11 cellular contexts compared by ENCODE assay signal in the genomic region with DNA sequence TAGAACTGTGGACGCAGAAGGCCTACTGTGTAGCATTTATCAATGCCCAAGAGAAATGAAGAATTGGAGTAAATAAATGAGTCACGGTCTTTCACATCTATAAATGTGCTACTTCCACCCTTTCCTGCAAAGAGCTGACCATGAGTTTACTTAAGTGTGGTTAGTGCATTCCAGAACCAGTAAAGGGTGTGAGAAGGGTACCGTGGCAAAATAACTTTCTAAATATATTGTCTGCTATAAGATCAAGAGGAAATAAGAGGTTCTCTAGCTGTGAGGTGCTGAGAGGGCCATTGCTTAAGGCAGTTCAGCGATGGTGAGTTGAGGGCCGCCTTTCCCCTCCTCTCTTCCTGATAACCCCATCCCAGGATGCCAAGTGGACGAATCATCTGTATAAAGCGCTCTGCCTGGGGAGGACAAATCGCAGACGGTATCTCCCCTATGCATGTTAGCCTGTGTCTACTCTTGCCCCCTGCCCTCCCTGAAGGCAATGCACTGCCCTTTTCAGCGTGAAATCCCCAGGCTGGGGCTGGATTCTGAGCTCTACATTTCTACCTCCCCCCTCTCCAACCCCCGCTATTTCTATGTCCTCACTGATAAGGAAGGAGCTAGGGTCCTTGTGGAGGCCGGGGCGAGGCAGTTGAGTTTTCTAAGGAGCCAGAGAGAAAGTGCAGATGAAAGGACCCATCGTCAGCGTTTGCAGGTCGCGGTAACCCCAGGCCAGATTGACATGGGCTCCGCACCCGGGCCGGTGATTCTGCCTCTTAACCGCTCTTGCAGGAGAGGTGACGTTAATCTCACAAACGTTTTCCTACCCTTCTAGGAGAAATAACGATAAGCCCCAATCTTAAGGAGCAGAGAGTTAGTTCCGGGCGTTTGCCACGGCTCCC. TPM values are rescaled to one million over a fixed set of nuclear protein-coding genes. Genes with fewer than 3 reads are reported as not detected.
DNase-seq lines count a peak whose midpoint lies in the region; ATAC-seq, FAIRE-seq and TF ChIP-seq lines count a peak whose summit lies in the region.
"Had no signal": no experiment of that assay in that cellular context is flagged by ENCODE, and none has a peak within 500 bp of the region (broad histone marks: within the 10 kb centered on the region; RNA-seq: fewer than 3 reads in every experiment).

No MANE protein-coding gene starts in this region.

- FAIRE-seq in endothelial cell of umbilical vein (lab: Jason Lieb, UNC), result no peak
- FAIRE-seq in D721Med (lab: Jason Lieb, UNC), result no peak

- H3K4me3 ChIP-seq in endothelial cell of umbilical vein (replicated peaks in 1 of 3; ENCODE audit: insufficient read depth in 1 of 3, low read depth in 1 of 3, low read length in 3 of 3), result no peak overlapping the region
- peak overlapping the region; percentile 88 for H3K4me3 ChIP-seq in neural progenitor cell

- peaks cover 32% of the 10 kb centered on the region for H3K27me3 Mint-ChIP-seq in CD4-positive, alpha-beta T cell
- peaks cover 2% of the 10 kb centered on the region for H3K27me3 Mint-ChIP-seq in neural progenitor cell (ENCODE audit: insufficient read depth, low read depth)
- H3K27me3 Mint-ChIP-seq in T-helper 2 cell treated with Interferon-gamma antibody and Interleukin-4, amounts not matched to agents 5 μg/mL and 100 μg/mL, for 36 hours (ENCODE audit: low read depth), result peaks cover 36% of the 10 kb centered on the region

- H3K9me3 ChIP-seq in CD4-positive, alpha-beta T cell (ENCODE audit: control insufficient read depth, low read length), result no peaks in the 10 kb centered on the region
- H3K9me3 ChIP-seq in endothelial cell of umbilical vein (replicated peaks; ENCODE audit: control insufficient read depth, insufficient read depth, low read length), result no peaks in the 10 kb centered on the region
- no peaks in the 10 kb centered on the region for H3K9me3 ChIP-seq in neural progenitor cell (ENCODE audit: low read depth)
- H3K9me3 ChIP-seq: colonic mucosa had no signal

- CTCF ChIA-PET in CD4-positive, alpha-beta T cell (lab: Charles Lee), result no interaction called here
- CTCF ChIA-PET in endothelial cell of umbilical vein (lab: Charles Lee), result no interaction called here

- no peak overlapping the region for H3K27ac ChIP-seq in CD4-positive, alpha-beta T cell (ENCODE audit: low read depth, low read length)
- H3K27ac ChIP-seq in endothelial cell of umbilical vein (ENCODE audit: insufficient read depth, low read depth, low read length), result no peak overlapping the region
- no peak overlapping the region for H3K27ac ChIP-seq in neural progenitor cell
- H3K27ac ChIP-seq: colonic mucosa had no signal

- peaks cover 13% of the 10 kb centered on the region for H3K4me1 Mint-ChIP-seq in CD4-positive, alpha-beta T cell (ENCODE audit: low read depth)
- H3K4me1 Mint-ChIP-seq in neural progenitor cell, result peaks cover 16% of the 10 kb centered on the region
- H3K4me1 Mint-ChIP-seq in T-helper 2 cell treated with Interferon-gamma antibody and Interleukin-4, amounts not matched to agents 5 μg/mL and 100 μg/mL, for 36 hours (ENCODE audit: low read depth), result peaks cover 3% of the 10 kb centered on the region

- H4K20me1 ChIP-seq in endothelial cell of umbilical vein (replicated peaks; ENCODE audit: control insufficient read depth, extremely low read depth, insufficient read depth, low read length) (no peaks in the 10 kb centered on the region), neural progenitor cell (ENCODE audit: low read depth) (no peaks in the 10 kb centered on the region)

- POLR2A ChIA-PET in CD4-positive, alpha-beta T cell (lab: Charles Lee), result no interaction called here
- POLR2A ChIA-PET in endothelial cell of umbilical vein (lab: Charles Lee), result no interaction called here

- TF ChIP-seq CTCF in CD4-positive, alpha-beta T cell (IDR thresholded peaks at IDR 0.05), result no peak
- TF ChIP-seq CTCF in endothelial cell of umbilical vein (IDR thresholded peaks at IDR 0.05; ENCODE audit: extremely low read depth in 1 of 2, insufficient read depth in 1 of 2, low read depth in 1 of 2, low read length in 2 of 2), result no peak
- no peak for TF ChIP-seq CTCF in neural progenitor cell (IDR thresholded peaks at IDR 0.05)
- no peak for TF ChIP-seq CTCF in D721Med (IDR thresholded peaks at IDR 0.05; ENCODE audit: insufficient read depth, missing control alignments)

- H3K27me3 ChIP-seq in CD4-positive, alpha-beta T cell (ENCODE audit: control insufficient read depth, insufficient read depth, low read length), result peaks cover 30% of the 10 kb centered on the region
- H3K27me3 ChIP-seq in endothelial cell of umbilical vein (ENCODE audit: control insufficient read depth in 2 of 2, insufficient read depth in 2 of 2, low read length in 2 of 2) (peaks cover 6 to 10% of the 10 kb centered on the region in 2 experiments), neural progenitor cell (peaks cover 35% of the 10 kb centered on the region)

- DNase-seq in CD4-positive, alpha-beta T cell, result no peak
- DNase-seq in M059J (ENCODE audit: low read depth) (peak; percentile 58), endothelial cell of umbilical vein (ENCODE audit: low read depth, low spot score) (no peak), neural progenitor cell (ENCODE audit: low spot score) (peak; percentile 35), D721Med (ENCODE audit: insufficient read length, low spot score) (no peak), NCI-H510A (lab: John Stamatoyannopoulos, UW) (no peak)
- no peak for DNase-seq in T-helper 2 cell treated with Interferon-gamma antibody and Interleukin-4, amounts not matched to agents 5 μg/mL and 100 μg/mL, for 36 hours (ENCODE audit: low spot score)
- DNase-seq: colonic mucosa, left colon, NCI-H2107 had no signal

- H3K4me2 ChIP-seq in endothelial cell of umbilical vein (ENCODE audit: insufficient read depth, low read length), result peak overlapping the region; percentile 55
- H3K4me2 ChIP-seq in neural progenitor cell, result peak overlapping the region; percentile 91

- peaks cover 9% of the 10 kb centered on the region for H3K4me1 ChIP-seq in endothelial cell of umbilical vein (ENCODE audit: control insufficient read depth, extremely low read depth, insufficient read depth, low read length)
- H3K4me1 ChIP-seq in neural progenitor cell, result peaks cover 5% of the 10 kb centered on the region
- H3K4me1 ChIP-seq: colonic mucosa had no signal

- H3K4me3 Mint-ChIP-seq in CD4-positive, alpha-beta T cell, result peak overlapping the region; percentile 70
- H3K4me3 Mint-ChIP-seq in neural progenitor cell, result peak overlapping the region; percentile 78
- no peak overlapping the region for H3K4me3 Mint-ChIP-seq in T-helper 2 cell treated with Interferon-gamma antibody and Interleukin-4, amounts not matched to agents 5 μg/mL and 100 μg/mL, for 36 hours

- dilution Hi-C loops in endothelial cell of umbilical vein (cut with MboI; ENCODE audit: extremely low pct_ligation_motif_present, low sequenced_read_pairs), result no loop called here

- H3K9me1 ChIP-seq in endothelial cell of umbilical vein (replicated peaks; ENCODE audit: control insufficient read depth, extremely low read depth, insufficient read depth, low read length), result no peaks in the 10 kb centered on the region

- TF ChIP-seq POLR2A in endothelial cell of umbilical vein (IDR thresholded peaks at IDR 0.05; ENCODE audit: low read depth, low read length), result no peak

- no peaks in the 10 kb centered on the region for H3K36me3 Mint-ChIP-seq in CD4-positive, alpha-beta T cell (ENCODE audit: low read depth)
- H3K36me3 Mint-ChIP-seq in neural progenitor cell, result no peaks in the 10 kb centered on the region
- H3K36me3 Mint-ChIP-seq in T-helper 2 cell treated with Interferon-gamma antibody and Interleukin-4, amounts not matched to agents 5 μg/mL and 100 μg/mL, for 36 hours (ENCODE audit: low read depth), result no peaks in the 10 kb centered on the region

- no peak for ATAC-seq in CD4-positive, alpha-beta T cell (ENCODE audit: poor library complexity)
- no peak for ATAC-seq in HG03095 (IDR thresholded peaks at IDR 0.05; ENCODE audit: unreplicated experiment)
- ATAC-seq: left colon had no signal

- H2AFZ ChIP-seq in endothelial cell of umbilical vein (ENCODE audit: low read depth, low read length) (peak overlapping the region; percentile 98), neural progenitor cell (replicated peaks) (peak overlapping the region; percentile 90)

- no peaks in the 10 kb centered on the region for H3K79me2 ChIP-seq in endothelial cell of umbilical vein (ENCODE audit: control insufficient read depth, insufficient read depth, low read length)
- no peaks in the 10 kb centered on the region for H3K79me2 ChIP-seq in neural progenitor cell (ENCODE audit: low read depth)

- H3K9ac ChIP-seq in endothelial cell of umbilical vein (replicated peaks; ENCODE audit: extremely low read depth, insufficient read depth, low read length) (no peak overlapping the region), neural progenitor cell (no peak overlapping the region)

- H3F3A ChIP-seq in neural progenitor cell (ENCODE audit: low read depth), result no peaks in the 10 kb centered on the region

- intact Hi-C loops in CD4-positive, alpha-beta T cell (cut with DNase I, micrococcal nuclease), result no loop called here
- intact Hi-C loops in endothelial cell of umbilical vein (cut with micrococcal nuclease), result no loop called here

- no TSS peak for BruUV-seq in endothelial cell of umbilical vein (replicated peaks; lab: Mats Ljungman, UMichigan)

- no peaks in the 10 kb centered on the region for H3K36me3 ChIP-seq in endothelial cell of umbilical vein (ENCODE audit: control insufficient read depth in 2 of 2, extremely low read depth in 1 of 2, insufficient read depth in 2 of 2, low read length in 2 of 2)
- no peaks in the 10 kb centered on the region for H3K36me3 ChIP-seq in neural progenitor cell
- H3K36me3 ChIP-seq: colonic mucosa had no signal

- no peak overlapping the region for H3K27ac Mint-ChIP-seq in CD4-positive, alpha-beta T cell
- no peak overlapping the region for H3K27ac Mint-ChIP-seq in neural progenitor cell
- H3K27ac Mint-ChIP-seq in T-helper 2 cell treated with Interferon-gamma antibody and Interleukin-4, amounts not matched to agents 5 μg/mL and 100 μg/mL, for 36 hours, result no peak overlapping the region

- H3K9me3 Mint-ChIP-seq in CD4-positive, alpha-beta T cell, result no peaks in the 10 kb centered on the region
- H3K9me3 Mint-ChIP-seq in neural progenitor cell, result no peaks in the 10 kb centered on the region
- H3K9me3 Mint-ChIP-seq in T-helper 2 cell treated with Interferon-gamma antibody and Interleukin-4, amounts not matched to agents 5 μg/mL and 100 μg/mL, for 36 hours, result no peaks in the 10 kb centered on the region

RNA-seq across cellular contexts. Expression of gene NCAM2, which starts 1.5 kb away (rescaled TPM):
- not detected for total RNA-seq in CD4-positive, alpha-beta T cell
- 2.4 and 3.1 TPM in 2 replicates for total RNA-seq in M059J (2014; rRNA removed; shearing (Covaris generic))
- 0.27 and 1.4 TPM in 2 replicates for total RNA-seq in endothelial cell of umbilical vein
- 0.08 and 0.11 TPM in 2 replicates for polyA plus RNA-seq in endothelial cell of umbilical vein
- 0.15 and 0.18 TPM in 2 replicates for polyA plus RNA-seq in endothelial cell of umbilical vein (2011; cell fraction: cytosol; rRNA removed)
- polyA plus RNA-seq in endothelial cell of umbilical vein (2011; cell fraction: nucleus; rRNA removed), result 0.12 and 0.32 TPM in 2 replicates
- polyA plus RNA-seq in endothelial cell of umbilical vein (2012), result 0.98 and 1.5 TPM in 2 replicates
- polyA minus RNA-seq in endothelial cell of umbilical vein, result 0.53 and 3.3 TPM in 2 replicates
- 0.61 TPM for polyA minus RNA-seq in endothelial cell of umbilical vein (2011; cell fraction: cytosol; rRNA and poly(A)+ RNA removed)
- 0.34 and 0.63 TPM in 2 replicates for polyA minus RNA-seq in endothelial cell of umbilical vein (2011; cell fraction: nucleus; rRNA and poly(A)+ RNA removed)
- total RNA-seq in neural progenitor cell (ENCODE audit: low replicate concordance), result 0.40 and 0.84 TPM in 2 replicates

Comparison
In these comparisons a context has a peak if more than half of its experiments do, and no peak if none do; other contexts are left out.
1. DNase-seq: peak in M059J (single experiment) and neural progenitor cell (single experiment); none in CD4-positive, alpha-beta T cell (0 of 10), endothelial cell of umbilical vein (single experiment), D721Med (single experiment), T-helper 2 cell treated with Interferon-gamma antibody and Interleukin-4, amounts not matched to agents 5 μg/mL and 100 μg/mL, for 36 hours (single experiment) and NCI-H510A (single experiment).